1 cellular context compared by ENCODE assay signal in genomic region chr6:155171109-155171746, GRCh38.
TF ChIP-seq lines count a peak whose summit lies in the region.

No MANE protein-coding gene starts in this region.

TF ChIP-seq in GM23338, 12 proteins besides CTCF, POLR2A, EP300 and RAD21 (continued from another document):
- TF ChIP-seq NANOG (IDR thresholded peaks at IDR 0.05; ENCODE audit: borderline replicate concordance) (no peak), ETS1 (IDR thresholded peaks at IDR 0.05) (no peak), CREB1 (CRISPR knock-in tag; IDR thresholded peaks at IDR 0.05; ENCODE audit: low read depth) (no peak)
